1 cellular context compared by ENCODE assay signal in the genomic region with DNA sequence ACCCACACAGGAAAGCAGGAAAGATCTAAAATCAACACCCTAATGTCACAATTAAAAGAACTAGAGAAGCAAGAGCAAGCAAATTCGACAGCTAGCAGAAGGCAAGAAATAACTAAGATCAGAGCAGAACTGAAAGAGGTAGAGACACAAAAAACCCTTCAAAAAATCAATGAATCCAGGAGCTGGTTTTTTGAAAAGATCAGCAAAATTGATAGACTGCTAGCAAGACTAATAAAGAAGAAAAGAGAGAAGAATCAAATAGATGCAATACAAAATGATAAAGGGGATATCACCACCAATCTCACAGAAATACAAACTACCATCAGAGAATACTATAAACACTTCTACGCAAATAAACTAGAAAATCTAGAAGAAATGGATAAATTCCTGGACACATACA. TPM values are rescaled to one million over a fixed set of nuclear protein-coding genes. Genes with fewer than 3 reads are reported as not detected.
"Had no signal": no experiment of that assay in that cellular context is flagged by ENCODE, and none has a peak within 500 bp of the region (broad histone marks: within the 10 kb centered on the region; RNA-seq: fewer than 3 reads in every experiment).

No MANE protein-coding gene starts in this region.

RNA-seq across cellular contexts. Expression of gene GDF7, which starts 47.5 kb away (rescaled TPM):
- total RNA-seq: GM23248 had no signal
